ENCODE assay signal across 15 cellular contexts in the genomic region with DNA sequence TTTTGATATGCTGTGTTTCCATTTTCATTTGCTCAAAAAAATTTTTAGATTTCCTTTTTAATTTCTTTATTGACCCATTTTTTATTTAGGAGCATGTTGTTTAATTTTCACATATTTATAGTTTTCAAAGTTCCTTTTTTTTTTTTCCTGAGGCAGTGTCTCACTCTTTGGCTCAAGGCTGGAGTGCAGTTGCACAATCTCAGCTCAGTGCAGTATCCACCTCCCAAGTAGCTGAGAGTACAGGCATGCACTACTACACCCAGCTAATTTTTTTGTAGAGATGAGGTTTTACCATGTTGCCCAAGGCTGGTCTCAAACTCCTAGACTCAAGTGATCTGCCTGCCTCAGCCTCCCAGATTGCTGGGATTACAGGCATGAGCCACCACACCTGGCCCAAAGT. TPM values are rescaled to one million over a fixed set of nuclear protein-coding genes. Genes with fewer than 3 reads are reported as not detected.
DNase-seq lines count a peak whose midpoint lies in the region; ATAC-seq and TF ChIP-seq lines count a peak whose summit lies in the region.
"Had no signal": no experiment of that assay in that cellular context is flagged by ENCODE, and none has a peak within 500 bp of the region (broad histone marks: within the 10 kb centered on the region; RNA-seq: fewer than 3 reads in every experiment).

No MANE protein-coding gene starts in this region.

- intact Hi-C loops in body of pancreas (cut with DNase I) (no loop called here), right cardiac atrium (cut with DNase I) (no loop called here), tibial artery (cut with DNase I; ENCODE audit: low total_unique reads) (no loop called here)

- no peaks in the 10 kb centered on the region for H3K36me3 ChIP-seq in body of pancreas (replicated peaks in 1 of 2; ENCODE audit: insufficient read depth in 1 of 2, low read depth in 2 of 2)
- peaks cover 0 to 11% (median 6%) of the 10 kb centered on the region in 3 donors for H3K36me3 ChIP-seq in tibial artery
- H3K36me3 ChIP-seq: prostate gland had no signal

- H3K4me3 ChIP-seq in body of pancreas (no peak overlapping the region), right cardiac atrium (ENCODE audit: low read length) (no peak overlapping the region), tibial artery (no peak overlapping the region)
- H3K4me3 ChIP-seq: prostate gland had no signal

- DNase-seq in NOMO-1 (lab: John Stamatoyannopoulos, UW; ENCODE audit: unreplicated experiment in 2 of 2) (peak; percentile 23 to 34), NOMO-1 treated with dmso at 0.1 percent for 144 hours (lab: John Stamatoyannopoulos, UW; ENCODE audit: unreplicated experiment) (no peak), body of pancreas (peak in 2 of 4 donors; percentile 14 to 40), right cardiac atrium (peak in 2 of 3 donors; percentile 61 to 73), tibial artery (peak; percentile 76), HT-29 (ENCODE audit: low spot score) (no peak), cerebellum (ENCODE audit: low spot score) (no peak)
- DNase-seq: 8988T; activated CD4-positive, CD25-positive, alpha-beta regulatory T cell; activated T-cell treated with anti-CD3 and anti-CD28 coated beads, Interleukin-2, amount 50 U/mL, for 48 hours; cerebellar nuclear complex; Kasumi-1; SHP77 treated with DMSO at 0.1 percent for 48 hours had no signal

- ATAC-seq in body of pancreas (peak; percentile 47), right cardiac atrium (peak; percentile 87 to 93), HG02884 (IDR thresholded peaks at IDR 0.05; ENCODE audit: unreplicated experiment) (no peak)

- TF ChIP-seq CTCF in body of pancreas (IDR thresholded peaks at IDR 0.05), result no peak
- TF ChIP-seq CTCF in tibial artery (IDR thresholded peaks at IDR 0.05), result no peak

- H3K4me1 ChIP-seq in body of pancreas, result peaks cover 5% of the 10 kb centered on the region
- H3K4me1 ChIP-seq in right cardiac atrium (ENCODE audit: control insufficient read depth, insufficient read depth, low read length), result no peaks in the 10 kb centered on the region
- H3K4me1 ChIP-seq in tibial artery, result peaks cover 0 to 25% (median 7%) of the 10 kb centered on the region in 4 donors
- H3K4me1 ChIP-seq: prostate gland had no signal

- no peak overlapping the region for H3K27ac ChIP-seq in body of pancreas
- H3K27ac ChIP-seq in right cardiac atrium (ENCODE audit: low read length), result no peak overlapping the region
- no peak overlapping the region for H3K27ac ChIP-seq in tibial artery
- H3K27ac ChIP-seq: prostate gland had no signal

- no peak for TF ChIP-seq POLR2A in body of pancreas (IDR thresholded peaks at IDR 0.05)

- H3K9me3 ChIP-seq in body of pancreas (no peaks in the 10 kb centered on the region), right cardiac atrium (ENCODE audit: control insufficient read depth, low read length) (no peaks in the 10 kb centered on the region), tibial artery (no peaks in the 10 kb centered on the region)
- H3K9me3 ChIP-seq: prostate gland had no signal

- H3K27me3 ChIP-seq in body of pancreas, result no peaks in the 10 kb centered on the region
- H3K27me3 ChIP-seq in right cardiac atrium (ENCODE audit: control insufficient read depth, insufficient read depth), result no peaks in the 10 kb centered on the region
- H3K27me3 ChIP-seq in tibial artery, result no peaks in the 10 kb centered on the region

RNA-seq across cellular contexts. Expression of a gene that starts 36.2 kb away (rescaled TPM):
- total RNA-seq in body of pancreas (10 to 100 TPM; 17.1 to 39.7 TPM), right cardiac atrium (10 to 100 TPM; 57.2 to 74.6 (median 67.4) TPM), cerebellum (297 TPM)
- 48.5 TPM for polyA plus RNA-seq in right cardiac atrium
- 96.1 and 103 TPM in 2 replicates for total RNA-seq in HT-29 (2014; rRNA removed; shearing (Covaris generic))

Comparison
In these comparisons a context has a peak if more than half of its experiments do, and no peak if none do; other contexts are left out.
1. DNase-seq: peak in NOMO-1 (2 of 2), right cardiac atrium (2 of 3) and tibial artery (2 of 2); none in NOMO-1 treated with dmso at 0.1 percent for 144 hours (single experiment), HT-29 (single experiment) and cerebellum (single experiment).